Comparison of ENCODE assay signal across 1 cellular context in the genomic region with DNA sequence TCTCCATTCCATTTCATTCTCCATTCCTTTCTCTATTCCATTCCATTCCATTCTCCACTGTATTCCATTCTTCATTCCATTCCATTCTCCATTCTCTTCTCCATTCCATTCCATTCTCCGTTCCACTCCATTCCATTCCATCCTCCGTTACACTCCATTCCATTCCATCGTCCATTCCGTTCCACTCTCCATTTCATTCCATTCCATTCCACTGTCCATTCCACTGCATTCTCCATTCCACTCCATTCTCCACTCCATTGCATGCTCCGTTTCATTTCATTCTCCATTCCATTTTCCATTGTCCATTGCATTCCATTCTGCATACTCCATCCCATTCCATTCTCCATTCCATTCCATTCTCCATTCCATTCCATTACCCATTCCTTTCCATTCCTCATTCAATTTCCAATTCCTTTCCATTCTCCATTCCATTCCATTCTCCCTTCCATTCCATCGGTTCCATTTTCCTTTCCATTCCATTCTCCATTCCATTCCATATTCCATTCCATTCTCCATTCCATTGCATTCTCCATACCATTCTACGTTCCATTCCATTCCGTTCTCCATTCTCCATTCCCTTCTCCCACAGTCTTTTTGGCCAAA.
TF ChIP-seq lines count a peak whose summit lies in the region.

No MANE protein-coding gene starts in this region.

TF ChIP-seq in WTC11, 78 proteins besides CTCF, POLR2A, EP300 and RAD21:
- TF ChIP-seq, protein P1, sequence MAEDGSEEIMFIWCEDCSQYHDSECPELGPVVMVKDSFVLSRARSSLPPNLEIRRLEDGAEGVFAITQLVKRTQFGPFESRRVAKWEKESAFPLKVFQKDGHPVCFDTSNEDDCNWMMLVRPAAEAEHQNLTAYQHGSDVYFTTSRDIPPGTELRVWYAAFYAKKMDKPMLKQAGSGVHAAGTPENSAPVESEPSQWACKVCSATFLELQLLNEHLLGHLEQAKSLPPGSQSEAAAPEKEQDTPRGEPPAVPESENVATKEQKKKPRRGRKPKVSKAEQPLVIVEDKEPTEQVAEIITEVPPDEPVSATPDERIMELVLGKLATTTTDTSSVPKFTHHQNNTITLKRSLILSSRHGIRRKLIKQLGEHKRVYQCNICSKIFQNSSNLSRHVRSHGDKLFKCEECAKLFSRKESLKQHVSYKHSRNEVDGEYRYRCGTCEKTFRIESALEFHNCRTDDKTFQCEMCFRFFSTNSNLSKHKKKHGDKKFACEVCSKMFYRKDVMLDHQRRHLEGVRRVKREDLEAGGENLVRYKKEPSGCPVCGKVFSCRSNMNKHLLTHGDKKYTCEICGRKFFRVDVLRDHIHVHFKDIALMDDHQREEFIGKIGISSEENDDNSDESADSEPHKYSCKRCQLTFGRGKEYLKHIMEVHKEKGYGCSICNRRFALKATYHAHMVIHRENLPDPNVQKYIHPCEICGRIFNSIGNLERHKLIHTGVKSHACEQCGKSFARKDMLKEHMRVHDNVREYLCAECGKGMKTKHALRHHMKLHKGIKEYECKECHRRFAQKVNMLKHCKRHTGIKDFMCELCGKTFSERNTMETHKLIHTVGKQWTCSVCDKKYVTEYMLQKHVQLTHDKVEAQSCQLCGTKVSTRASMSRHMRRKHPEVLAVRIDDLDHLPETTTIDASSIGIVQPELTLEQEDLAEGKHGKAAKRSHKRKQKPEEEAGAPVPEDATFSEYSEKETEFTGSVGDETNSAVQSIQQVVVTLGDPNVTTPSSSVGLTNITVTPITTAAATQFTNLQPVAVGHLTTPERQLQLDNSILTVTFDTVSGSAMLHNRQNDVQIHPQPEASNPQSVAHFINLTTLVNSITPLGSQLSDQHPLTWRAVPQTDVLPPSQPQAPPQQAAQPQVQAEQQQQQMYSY (CRISPR knock-in tag; IDR thresholded peaks at IDR 0.05) = peak; percentile 73
- TF ChIP-seq, protein P2, sequence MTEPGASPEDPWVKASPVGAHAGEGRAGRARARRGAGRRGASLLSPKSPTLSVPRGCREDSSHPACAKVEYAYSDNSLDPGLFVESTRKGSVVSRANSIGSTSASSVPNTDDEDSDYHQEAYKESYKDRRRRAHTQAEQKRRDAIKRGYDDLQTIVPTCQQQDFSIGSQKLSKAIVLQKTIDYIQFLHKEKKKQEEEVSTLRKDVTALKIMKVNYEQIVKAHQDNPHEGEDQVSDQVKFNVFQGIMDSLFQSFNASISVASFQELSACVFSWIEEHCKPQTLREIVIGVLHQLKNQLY (CRISPR knock-in tag; IDR thresholded peaks at IDR 0.05) = no peak
